Comparison of ENCODE assay signal across 27 cellular contexts in the genomic region with DNA sequence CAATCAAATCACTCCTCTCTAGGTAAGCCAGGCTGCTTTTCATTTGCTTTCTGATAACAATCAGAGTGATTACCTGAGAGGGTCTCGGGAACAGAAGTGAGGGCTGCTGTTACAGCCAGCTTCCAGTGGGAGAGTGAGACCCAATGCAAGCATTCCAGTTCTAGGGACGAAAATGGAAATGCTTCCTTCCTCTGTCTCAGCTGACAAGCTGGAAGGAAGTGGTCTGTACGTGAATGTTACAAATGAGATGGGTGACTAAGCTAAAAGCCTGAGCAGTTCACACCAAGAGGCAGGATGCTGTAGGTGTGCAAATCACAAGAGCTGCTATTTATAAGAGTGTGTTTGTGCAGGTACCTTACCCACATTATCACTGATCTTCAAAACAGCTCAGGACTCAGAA.
A peak's percentile ranks its signal among the peaks of the same experiment; 100 is the strongest.
DNase-seq lines count a peak whose midpoint lies in the region; ATAC-seq, FAIRE-seq and TF ChIP-seq lines count a peak whose summit lies in the region.
"Had no signal": no experiment of that assay in that cellular context is flagged by ENCODE, and none has a peak within 500 bp of the region (broad histone marks: within the 10 kb centered on the region; RNA-seq: fewer than 3 reads in every experiment).

No MANE protein-coding gene starts in this region.

- peak; percentile 7 for FAIRE-seq in H1 (lab: Jason Lieb, UNC)
- FAIRE-seq: A549, GM12891, kidney, small intestine, urothelium cell line had no signal

- no peaks in the 10 kb centered on the region for H3K9me3 Mint-ChIP-seq in activated T-cell treated with anti-CD3 and anti-CD28 coated beads, Interleukin-2, amount 50 U/mL, for 24 hours
- H3K9me3 Mint-ChIP-seq in stimulated activated effector memory CD8-positive, alpha-beta T cell treated with anti-CD3 and anti-CD28 coated beads, Interleukin-12 subunit alpha, Interleukin-12 subunit beta, amount 100 ng/mL, for 72 hours, result no peaks in the 10 kb centered on the region
- H3K9me3 Mint-ChIP-seq: activated naive CD8-positive, alpha-beta T cell treated with anti-CD3 and anti-CD28 coated beads, Interleukin-2, amount 50 U/mL, for 24 hours had no signal

- CTCF ChIA-PET in H1 (lab: Charles Lee; ENCODE audit: partially characterized antibody), result interaction anchor here (0.6 to 2.9 kb wide), 8 partner anchors 8 to 1488 kb away, joined by 3 to 19 read pairs (median 4); no protein-coding TSS in a partner anchor

- WGBS in H1 (ENCODE audit: extremely low coverage in 1 of 2, insufficient coverage in 1 of 2, insufficient read length in 1 of 2, insufficient replicate concordance in 2 of 2, low coverage in 1 of 2, low lambda C conversion rate in 2 of 2, missing lambda C conversion rate in 1 of 2), 2 experiments, result 80% methylated on average over 3 of the region's 3 CpGs; no CpG with 5 or more reads in 1 of the 2 experiments

- H3K4me1 ChIP-seq in H1 (replicated peaks in 1 of 4; ENCODE audit: control insufficient read depth in 3 of 4, insufficient read depth in 4 of 4, low read length in 3 of 4), result peaks cover 0 to 2% (median 0%) of the 10 kb centered on the region in 4 experiments; a peak in 1 of 7 replicates
- H3K4me1 ChIP-seq: A549 had no signal

- peak; percentile 74 for ATAC-seq in stimulated activated effector memory CD8-positive, alpha-beta T cell treated with anti-CD3 and anti-CD28 coated beads, Interleukin-12 subunit alpha, Interleukin-12 subunit beta, amount 100 ng/mL, for 72 hours
- ATAC-seq: A549; activated naive CD8-positive, alpha-beta T cell treated with anti-CD3 and anti-CD28 coated beads, Interleukin-2, amount 50 U/mL, for 24 hours; HCT116 had no signal

- H4K20me1 ChIP-seq in H1 (replicated peaks in 1 of 2; ENCODE audit: control insufficient read depth in 1 of 2, insufficient read depth in 2 of 2, low read length in 2 of 2), result no peaks in the 10 kb centered on the region

- no peak for TF ChIP-seq EP300 in H1 (IDR thresholded peaks at IDR 0.05; ENCODE audit: borderline replicate concordance in 1 of 2, low read depth in 2 of 2, low read length in 2 of 2)

- no peak overlapping the region for H4K5ac ChIP-seq in H1 (ENCODE audit: insufficient read length, low read depth, low read length)

- H3K14ac ChIP-seq in H1 (ENCODE audit: insufficient read length), result no peak overlapping the region

- no peak overlapping the region for H3K4me3 ChIP-seq in Jurkat, Clone E6-1 (ENCODE audit: low read length)
- no peak overlapping the region for H3K4me3 ChIP-seq in H1 (ENCODE audit: extremely low read depth in 1 of 4, insufficient read depth in 2 of 4, low read depth in 3 of 4, low read length in 4 of 4)
- H3K4me3 ChIP-seq in MG63, result no peak overlapping the region
- no peak overlapping the region for H3K4me3 ChIP-seq in dorsolateral prefrontal cortex
- H3K4me3 ChIP-seq: A549 had no signal

- no peak overlapping the region for H4K8ac ChIP-seq in H1 (ENCODE audit: extremely low read depth, insufficient read depth, low read length)

- H3K4me2 ChIP-seq in H1 (ENCODE audit: insufficient read depth in 1 of 2, low read depth in 2 of 2, low read length in 2 of 2), result no peak overlapping the region
- H3K4me2 ChIP-seq: A549 had no signal

- H3K9me3 ChIP-seq in H1 (ENCODE audit: insufficient read depth in 2 of 2, low read depth in 1 of 2, low read length in 1 of 2), result no peaks in the 10 kb centered on the region
- H3K9me3 ChIP-seq in MG63, result no peaks in the 10 kb centered on the region
- H3K9me3 ChIP-seq: A549, neutrophil had no signal

- H3K79me2 ChIP-seq in H1 (ENCODE audit: control insufficient read depth in 1 of 2, insufficient read depth in 2 of 2, low read length in 2 of 2), result no peaks in the 10 kb centered on the region

- H3K27ac ChIP-seq in H1 (ENCODE audit: low read depth, low read length), result no peak overlapping the region
- peak overlapping the region in 17 of 59 donors; percentile 3 to 62 (median 36) for H3K27ac ChIP-seq in dorsolateral prefrontal cortex
- H3K27ac ChIP-seq: A549, neutrophil had no signal

- H3K36me3 Mint-ChIP-seq in activated T-cell treated with anti-CD3 and anti-CD28 coated beads, Interleukin-2, amount 50 U/mL, for 24 hours (ENCODE audit: low read depth), result no peaks in the 10 kb centered on the region
- no peaks in the 10 kb centered on the region for H3K36me3 Mint-ChIP-seq in stimulated activated effector memory CD8-positive, alpha-beta T cell treated with anti-CD3 and anti-CD28 coated beads, Interleukin-12 subunit alpha, Interleukin-12 subunit beta, amount 100 ng/mL, for 72 hours

- no peaks in the 10 kb centered on the region for H3K27me3 ChIP-seq in H1 (replicated peaks in 1 of 4; ENCODE audit: control insufficient read depth in 3 of 4, extremely low read depth in 1 of 4, insufficient read depth in 3 of 4, low read length in 3 of 4)
- no peaks in the 10 kb centered on the region for H3K27me3 ChIP-seq in MG63
- H3K27me3 ChIP-seq in dorsolateral prefrontal cortex, result no peaks in the 10 kb centered on the region
- H3K27me3 ChIP-seq: neutrophil had no signal

- H3K4me3 Mint-ChIP-seq in activated T-cell treated with anti-CD3 and anti-CD28 coated beads, Interleukin-2, amount 50 U/mL, for 24 hours, result no peak overlapping the region
- H3K4me3 Mint-ChIP-seq in stimulated activated effector memory CD8-positive, alpha-beta T cell treated with anti-CD3 and anti-CD28 coated beads, Interleukin-12 subunit alpha, Interleukin-12 subunit beta, amount 100 ng/mL, for 72 hours, result no peak overlapping the region
- H3K4me3 Mint-ChIP-seq: activated naive CD8-positive, alpha-beta T cell treated with anti-CD3 and anti-CD28 coated beads, Interleukin-2, amount 50 U/mL, for 24 hours; B cell had no signal

- H3K9ac ChIP-seq in H1 (replicated peaks in 1 of 4; ENCODE audit: extremely low read depth in 1 of 4, low read depth in 3 of 4, low read length in 3 of 4), result no peak overlapping the region

- no peak overlapping the region for H2BK20ac ChIP-seq in H1 (ENCODE audit: low read length)

- POLR2A ChIA-PET in H1 (lab: Charles Lee; ENCODE audit: partially characterized antibody), result no interaction called here

- no peak overlapping the region for H2BK15ac ChIP-seq in H1 (ENCODE audit: low read length)

- no peak overlapping the region for H2AK5ac ChIP-seq in H1 (ENCODE audit: low read depth, low read length)

- H2BK120ac ChIP-seq in H1 (replicated peaks; ENCODE audit: low read depth, low read length), result no peak overlapping the region

- no peak overlapping the region for H3K23ac ChIP-seq in H1 (ENCODE audit: insufficient read length)

- H3K23me2 ChIP-seq in H1 (ENCODE audit: low read depth, low read length), result no peaks in the 10 kb centered on the region

- no peak overlapping the region for H2BK12ac ChIP-seq in H1 (ENCODE audit: low read depth, low read length)

- H3K27ac Mint-ChIP-seq in activated T-cell treated with anti-CD3 and anti-CD28 coated beads, Interleukin-2, amount 50 U/mL, for 24 hours, result peak overlapping the region; percentile 19
- H3K27ac Mint-ChIP-seq in stimulated activated effector memory CD8-positive, alpha-beta T cell treated with anti-CD3 and anti-CD28 coated beads, Interleukin-12 subunit alpha, Interleukin-12 subunit beta, amount 100 ng/mL, for 72 hours, result no peak overlapping the region
- H3K27ac Mint-ChIP-seq: activated naive CD8-positive, alpha-beta T cell treated with anti-CD3 and anti-CD28 coated beads, Interleukin-2, amount 50 U/mL, for 24 hours; B cell had no signal

- H3K79me1 ChIP-seq in H1 (ENCODE audit: low read depth, low read length), result no peaks in the 10 kb centered on the region

- DNase-seq in activated T-cell treated with anti-CD3 and anti-CD28 coated beads, Interleukin-2, amount 50 U/mL, for 24 hours, result no peak
- DNase-seq in activated T-cell treated with anti-CD3 and anti-CD28 coated beads, Interleukin-2, amount 50 U/mL, for 1 hour, result no peak
- peak; percentile 8 for DNase-seq in Jurkat, Clone E6-1 (ENCODE audit: low read depth, low spot score)
- DNase-seq in H1 (ENCODE audit: low read depth in 1 of 2, low spot score in 2 of 2), result no peak
- DNase-seq in stimulated activated effector memory CD8-positive, alpha-beta T cell treated with anti-CD3 and anti-CD28 coated beads, Interleukin-12 subunit alpha, Interleukin-12 subunit beta, amount 100 ng/mL, for 72 hours (ENCODE audit: low spot score in 2 of 2), result peak in 1 of 2 donors; percentile 34
- no peak for DNase-seq in RKO (ENCODE audit: low spot score)
- DNase-seq in MG63, result no peak
- no peak for DNase-seq in dorsolateral prefrontal cortex
- DNase-seq: activated CD4-positive, alpha-beta T cell treated with anti-CD3 and anti-CD28 coated beads, Interleukin-2, amount 50 U/mL, for 1 hour; activated CD8-positive, alpha-beta memory T cell treated with anti-CD3 and anti-CD28 coated beads, Interleukin-2, amount 50 U/mL, for 4 hours; activated effector memory CD4-positive, alpha-beta T cell treated with anti-CD3 and anti-CD28 coated beads, Interleukin-2, amount 50 U/mL, for 16 hours; activated naive CD8-positive, alpha-beta T cell treated with anti-CD3 and anti-CD28 coated beads, Interleukin-2, amount 50 U/mL, for 24 hours; DMS79 treated with DMSO at 0.1 percent for 48 hours; Karpas-422; kidney; MV-4-11; NCI-H146; NCI-H2171; NCI-H526 treated with DMSO at 0.1 percent for 48 hours; small intestine; stimulated activated CD4-positive, alpha-beta T cell treated with anti-CD3 and anti-CD28 coated beads, Interleukin-1b, Interleukin-23, amount 100 ng/mL, for 48 hours had no signal

- intact Hi-C loops in dorsolateral prefrontal cortex (cut with DNase I), result no loop called here

- H2AFZ ChIP-seq in H1 (ENCODE audit: low read length), result peak overlapping the region; percentile 58; the same call in 1 of the 2 replicates

- TF ChIP-seq POLR2A in H1 (IDR thresholded peaks at IDR 0.05; ENCODE audit: control extremely low read depth in 1 of 2, low read depth in 2 of 2, low read length in 2 of 2), result no peak

- H3K36me3 ChIP-seq in H1 (ENCODE audit: control insufficient read depth in 2 of 4, insufficient read depth in 4 of 4, low read length in 3 of 4) (no peaks in the 10 kb centered on the region), MG63 (no peaks in the 10 kb centered on the region)
- H3K36me3 ChIP-seq: neutrophil had no signal

- H3K18ac ChIP-seq in H1 (ENCODE audit: extremely low read depth, low read length), result no peak overlapping the region

- no peak overlapping the region for H3K4ac ChIP-seq in H1 (replicated peaks; ENCODE audit: insufficient read length, low read depth, low read length)

- TF ChIP-seq CTCF in H1 (IDR thresholded peaks at IDR 0.05; ENCODE audit: control extremely low read depth in 1 of 3, insufficient read depth in 1 of 3, low read depth in 1 of 3, low read length in 3 of 3) (no peak), dorsolateral prefrontal cortex (IDR thresholded peaks at IDR 0.05 in 54 of 56, conservative IDR thresholded peaks at IDR 0.05 in 2 of 56; ENCODE audit: low read depth in 1 of 56, partially characterized antibody in 56 of 56) (no peak)

- no peak overlapping the region for H4K91ac ChIP-seq in H1 (replicated peaks; ENCODE audit: insufficient read length, low read length)

- peaks cover 22% of the 10 kb centered on the region for H3K4me1 Mint-ChIP-seq in activated T-cell treated with anti-CD3 and anti-CD28 coated beads, Interleukin-2, amount 50 U/mL, for 24 hours (ENCODE audit: low read depth)
- peaks cover 12% of the 10 kb centered on the region for H3K4me1 Mint-ChIP-seq in stimulated activated effector memory CD8-positive, alpha-beta T cell treated with anti-CD3 and anti-CD28 coated beads, Interleukin-12 subunit alpha, Interleukin-12 subunit beta, amount 100 ng/mL, for 72 hours
- H3K4me1 Mint-ChIP-seq: B cell had no signal

- no peak for TF ChIP-seq RAD21 in H1 (IDR thresholded peaks at IDR 0.05 in 1 of 2, conservative IDR thresholded peaks at IDR 0.05 in 1 of 2; ENCODE audit: low read depth in 2 of 2, low read length in 2 of 2)

- H3K27me3 Mint-ChIP-seq in activated T-cell treated with anti-CD3 and anti-CD28 coated beads, Interleukin-2, amount 50 U/mL, for 24 hours, result no peaks in the 10 kb centered on the region
- H3K27me3 Mint-ChIP-seq: activated naive CD8-positive, alpha-beta T cell treated with anti-CD3 and anti-CD28 coated beads, Interleukin-2, amount 50 U/mL, for 24 hours had no signal

- H3K56ac ChIP-seq in H1 (replicated peaks; ENCODE audit: insufficient read length, low read depth, low read length), result no peak overlapping the region

- no peak overlapping the region for H2BK5ac ChIP-seq in H1 (ENCODE audit: low read depth, low read length)
